Comparison of ENCODE assay signal across 5 cellular contexts in the genomic region with DNA sequence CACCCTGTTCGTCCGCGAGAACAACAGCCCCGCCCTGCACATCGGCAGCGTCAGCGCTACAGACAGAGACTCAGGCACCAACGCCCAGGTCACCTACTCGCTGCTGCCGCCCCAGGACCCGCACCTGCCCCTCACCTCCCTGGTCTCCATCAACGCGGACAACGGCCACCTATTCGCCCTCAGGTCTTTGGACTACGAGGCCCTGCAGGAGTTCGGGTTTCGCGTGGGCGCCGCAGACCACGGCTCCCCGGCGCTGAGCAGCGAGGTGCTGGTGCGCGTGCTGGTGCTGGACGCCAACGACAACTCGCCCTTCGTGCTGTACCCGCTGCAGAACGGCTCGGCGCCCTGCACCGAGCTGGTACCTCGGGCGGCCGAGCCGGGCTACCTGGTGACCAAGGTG. TPM values are rescaled to one million over a fixed set of nuclear protein-coding genes. Genes with fewer than 3 reads are reported as not detected.
"Had no signal": no experiment of that assay in that cellular context is flagged by ENCODE, and none has a peak within 500 bp of the region (broad histone marks: within the 10 kb centered on the region; RNA-seq: fewer than 3 reads in every experiment).

No MANE protein-coding gene starts in this region.

RNA-seq across cellular contexts. Expression of a gene that starts 9.3 kb away (rescaled TPM):
- total RNA-seq: mononuclear cell had no signal

RNA-seq across cellular contexts. Expression of a gene that starts 12.8 kb away (rescaled TPM):
- total RNA-seq: foreskin keratinocyte, mononuclear cell had no signal

RNA-seq across cellular contexts. Expression of a gene that starts 22.2 kb away (rescaled TPM):
- total RNA-seq: foreskin keratinocyte, mononuclear cell had no signal
- polyA plus RNA-seq: foreskin keratinocyte had no signal

RNA-seq across cellular contexts. Expression of a gene that starts 27.4 kb away (rescaled TPM):
- total RNA-seq: epithelial cell of proximal tubule, fibroblast of villous mesenchyme, foreskin keratinocyte, mononuclear cell had no signal
- polyA plus RNA-seq: foreskin keratinocyte, keratinocyte had no signal

RNA-seq across cellular contexts. Expression of a gene that starts 36.5 kb away (rescaled TPM):
- total RNA-seq: fibroblast of villous mesenchyme, foreskin keratinocyte, mononuclear cell had no signal
- polyA plus RNA-seq: foreskin keratinocyte, keratinocyte had no signal
